Comparison of ENCODE assay signal across 10 cellular contexts in genomic region chr12:103571286-103571685, GRCh38. TPM values are rescaled to one million over a fixed set of nuclear protein-coding genes. Genes with fewer than 3 reads are reported as not detected.
DNase-seq lines count a peak whose midpoint lies in the region; ATAC-seq, FAIRE-seq and TF ChIP-seq lines count a peak whose summit lies in the region.
"Had no signal": no experiment of that assay in that cellular context is flagged by ENCODE, and none has a peak within 500 bp of the region (broad histone marks: within the 10 kb centered on the region; RNA-seq: fewer than 3 reads in every experiment).

No MANE protein-coding gene starts in this region.

- peaks cover 0 to 10% (median 4%) of the 10 kb centered on the region in 4 donors for H3K27me3 ChIP-seq in pancreas
- no peaks in the 10 kb centered on the region for H3K27me3 ChIP-seq in MG63

- H3K4me3 ChIP-seq in pancreas (peak overlapping the region in 1 of 4 donors; percentile 17), MG63 (no peak overlapping the region)

- no peaks in the 10 kb centered on the region for H3K9me3 ChIP-seq in pancreas
- peaks cover 2% of the 10 kb centered on the region; the same call in 1 of the 2 replicates for H3K9me3 ChIP-seq in MG63

- POLR2A ChIA-PET in HEK293T (lab: Yijun Ruan, JAX): no interaction called here

- intact Hi-C loops in left cardiac atrium (cut with DNase I) (no loop called here), pancreas (cut with DNase I) (loop anchor here in 1 of 3 donors (10.0 kb wide), 1 partner anchor 294 kb away; no protein-coding TSS in a partner anchor)

- DNase-seq in HEK293T (ENCODE audit: extremely low spot score): peak; percentile 21
- peak; percentile 90 for DNase-seq in NCI-H774 (lab: John Stamatoyannopoulos, UW)
- DNase-seq in left cardiac atrium: peak; percentile 22
- peak in 3 of 6 donors; percentile 22 to 57 (median 55) for DNase-seq in pancreas
- DNase-seq in MG63: no peak
- DNase-seq in stimulated activated naive CD4-positive, alpha-beta T cell treated with Interleukin-2 at 50 U/mL for 16 hours (lab: John Stamatoyannopoulos, UW): no peak
- no peak for DNase-seq in activated CD4-positive, alpha-beta T cell treated with anti-CD3 and anti-CD28 coated beads, Interleukin-2, amount 50 U/mL, for 4 hours
- no peak for DNase-seq in GF-D8 (lab: John Stamatoyannopoulos, UW)
- DNase-seq: PC-3; stimulated activated CD8-positive, alpha-beta memory T cell treated with anti-CD3 and anti-CD28 coated beads, Interleukin-4, amount 100 ng/mL, for 48 hours had no signal

- CTCF ChIA-PET in HEK293T (lab: Yijun Ruan, JAX): interaction anchor here (0.7 to 1.1 kb wide), 2 partner anchors 62 to 93 kb away, joined by 3 read pairs; no protein-coding TSS in a partner anchor

- peak; percentile 62 to 70 for ATAC-seq in left cardiac atrium
- peak; percentile 22 to 51 (median 40) for ATAC-seq in pancreas
- ATAC-seq: PC-3 had no signal

- H3K4me1 ChIP-seq in pancreas: peaks cover 0 to 3% (median 0%) of the 10 kb centered on the region in 3 donors

- 6 to 9% methylated on average over 18 of the region's 18 CpGs for WGBS in pancreas, 2 donors

- H3K36me3 ChIP-seq in pancreas: no peaks in the 10 kb centered on the region
- H3K36me3 ChIP-seq in MG63: no peaks in the 10 kb centered on the region

- no peak for FAIRE-seq in pancreas (lab: Jason Lieb, UNC)

- TF ChIP-seq CTCF in pancreas (IDR thresholded peaks at IDR 0.05): no peak

- H3K27ac ChIP-seq in pancreas: no peak overlapping the region

TF ChIP-seq in HEK293T, 16 proteins besides CTCF, POLR2A, EP300 and RAD21:
- TF ChIP-seq ZNF384 (IDR thresholded peaks at IDR 0.05): no peak
- no peak for TF ChIP-seq HDGF (IDR thresholded peaks at IDR 0.05; ENCODE audit: borderline replicate concordance)
- TF ChIP-seq FOXA1 (IDR thresholded peaks at IDR 0.05): no peak
- no peak for TF ChIP-seq SUZ12 (IDR thresholded peaks at IDR 0.05)
- TF ChIP-seq FOXM1 (IDR thresholded peaks at IDR 0.05; ENCODE audit: borderline replicate concordance): no peak
- no peak for TF ChIP-seq PKNOX1 (IDR thresholded peaks at IDR 0.05)
- TF ChIP-seq NFRKB (IDR thresholded peaks at IDR 0.05): no peak
- TF ChIP-seq CTBP1 (IDR thresholded peaks at IDR 0.05; ENCODE audit: borderline replicate concordance): no peak
- no peak for TF ChIP-seq LEF1 (IDR thresholded peaks at IDR 0.05; ENCODE audit: borderline replicate concordance)
- TF ChIP-seq ELF4 (IDR thresholded peaks at IDR 0.05): no peak
- no peak for TF ChIP-seq L3MBTL2 (conservative IDR thresholded peaks at IDR 0.05)
- no peak for TF ChIP-seq BHLHE40 (IDR thresholded peaks at IDR 0.05; ENCODE audit: borderline replicate concordance)
- TF ChIP-seq SP1 (IDR thresholded peaks at IDR 0.05): no peak
- TF ChIP-seq ARNT (IDR thresholded peaks at IDR 0.05): no peak
- no peak for TF ChIP-seq TARDBP (IDR thresholded peaks at IDR 0.05)
- no peak for TF ChIP-seq FOXK2 (IDR thresholded peaks at IDR 0.05)

RNA-seq across cellular contexts. Expression of gene STAB2, which starts 15.8 kb away (rescaled TPM):
- under 1 TPM; 0.18 to 0.91 TPM for total RNA-seq in left cardiac atrium
- total RNA-seq in pancreas: under 1 TPM in 5 of 6 donors, not detected in 1; under 0.01 to 0.16 (median 0.12) TPM
- polyA plus RNA-seq in pancreas: under 1 TPM; 0.02 to 0.08 TPM
- not detected in 2 replicates for total RNA-seq in MG63 (2014; rRNA removed; shearing (Covaris generic); ENCODE audit: low replicate concordance)
- total RNA-seq: PC-3 had no signal

Comparison
In these comparisons a context has a peak if more than half of its experiments do, and no peak if none do; other contexts are left out.
1. DNase-seq: peak in HEK293T (single experiment), NCI-H774 (single experiment) and left cardiac atrium (single experiment); none in MG63 (single experiment), stimulated activated naive CD4-positive, alpha-beta T cell treated with Interleukin-2 at 50 U/mL for 16 hours (single experiment), activated CD4-positive, alpha-beta T cell treated with anti-CD3 and anti-CD28 coated beads, Interleukin-2, amount 50 U/mL, for 4 hours (0 of 2) and GF-D8 (single experiment).